In genomic region chr1:156114919-156115513, GRCh38 we compare ENCODE assay signal across 8 cellular contexts. TPM values are rescaled to one million over a fixed set of nuclear protein-coding genes. Genes with fewer than 3 reads are reported as not detected.
DNase-seq lines count a peak whose midpoint lies in the region; ATAC-seq and FAIRE-seq lines count a peak whose summit lies in the region.

No MANE protein-coding gene starts in this region.

- H3K27ac ChIP-seq in iPS-18a (ENCODE audit: low read length) = no peak overlapping the region
- H3K27ac ChIP-seq in small intestine (ENCODE audit: low read depth in 1 of 2, low read length in 1 of 2) = peak overlapping the region; percentile 93 to 95

- DNase-seq in Right ventricle myocardium inferior (ENCODE audit: missing footprints) (peak; percentile 83), cardiac septum (ENCODE audit: low spot score) (no peak), MG63 (peak; percentile 57), amniotic epithelial cell (ENCODE audit: low read depth) (peak; percentile 40), small intestine (no peak), cerebellar cortex (ENCODE audit: low spot score) (no peak)

- peak; percentile 54 for ATAC-seq in Right ventricle myocardium inferior
- ATAC-seq in HG02678 (IDR thresholded peaks at IDR 0.05; ENCODE audit: unreplicated experiment) = no peak

- H3K9me3 ChIP-seq in MG63 (peaks cover 2% of the 10 kb centered on the region; the same call in 1 of the 2 replicates), iPS-18a (ENCODE audit: control insufficient read depth, low read depth, low read length) (no peaks in the 10 kb centered on the region), small intestine (ENCODE audit: control insufficient read depth, low read depth) (no peaks in the 10 kb centered on the region)

- H3K27me3 ChIP-seq in MG63 = no peaks in the 10 kb centered on the region
- H3K27me3 ChIP-seq in iPS-18a (ENCODE audit: control insufficient read depth, insufficient read depth, low read length) = no peaks in the 10 kb centered on the region
- H3K27me3 ChIP-seq in small intestine (ENCODE audit: control insufficient read depth in 2 of 2, insufficient read depth in 2 of 2, low read length in 2 of 2) = no peaks in the 10 kb centered on the region

- intact Hi-C loops in Right ventricle myocardium inferior (cut with DNase I) (loop anchor here (1.0 kb wide), 1 partner anchor 9 kb away; no protein-coding TSS in a partner anchor), cardiac septum (cut with DNase I) (loop anchor here (1.0 to 5.0 kb wide), 3 partner anchors 9 to 138 kb away; partner anchors contain the start of gene ARHGEF2)

- H3K36me3 ChIP-seq in MG63 (peaks cover 49% of the 10 kb centered on the region), iPS-18a (ENCODE audit: control insufficient read depth, low read depth, low read length) (no peaks in the 10 kb centered on the region), small intestine (ENCODE audit: control insufficient read depth in 2 of 2, insufficient read depth in 2 of 2, low read length in 2 of 2) (no peaks in the 10 kb centered on the region)

- FAIRE-seq in small intestine (lab: Jason Lieb, UNC) = no peak

- peak overlapping the region; percentile 50 for H3K9ac ChIP-seq in iPS-18a (ENCODE audit: low read length)

- H3K4me1 ChIP-seq in iPS-18a (ENCODE audit: control insufficient read depth, low read depth, low read length) (peaks cover 8% of the 10 kb centered on the region), small intestine (ENCODE audit: control insufficient read depth in 2 of 2, insufficient read depth in 1 of 2, low read depth in 1 of 2, low read length in 1 of 2) (peaks cover 2 to 12% of the 10 kb centered on the region in 2 donors)

- H3K4me3 ChIP-seq in MG63 (peak overlapping the region; percentile 96), iPS-18a (ENCODE audit: low read length) (peak overlapping the region; percentile 70), small intestine (ENCODE audit: low read depth in 1 of 2, low read length in 2 of 2) (peak overlapping the region; percentile 65 to 85)

- WGBS in small intestine, 3 donors = 0 to 2% (median 1%) methylated on average over 46 to 49 of the region's 49 CpGs

RNA-seq across cellular contexts. Expression of gene LMNA, which starts 0.5 kb away (rescaled TPM):
- total RNA-seq in Right ventricle myocardium inferior = 288 TPM
- total RNA-seq in cardiac septum = 298 TPM
- total RNA-seq in MG63 (2014; rRNA removed; shearing (Covaris generic); ENCODE audit: low replicate concordance) = 1,337 and 1,568 TPM in 2 replicates
- polyA plus RNA-seq in small intestine = 100 to 1,000 TPM in 2 of 3 donors, 10 to 100 TPM in 1; 89.7 to 168 (median 101) TPM

RNA-seq across cellular contexts. Expression of gene MEX3A, which starts 32.8 kb away (rescaled TPM):
- total RNA-seq in Right ventricle myocardium inferior = 0.24 TPM
- total RNA-seq in cardiac septum = 0.24 TPM
- total RNA-seq in MG63 (2014; rRNA removed; shearing (Covaris generic); ENCODE audit: low replicate concordance) = 2.3 and 2.7 TPM in 2 replicates
- polyA plus RNA-seq in small intestine = 1 to 10 TPM in 1 of 3 donors, under 1 TPM in 2; under 0.01 to 1.5 (median 0.22) TPM

RNA-seq across cellular contexts. Expression of gene SEMA4A, which starts 38.4 kb away (rescaled TPM):
- total RNA-seq in Right ventricle myocardium inferior (2.2 TPM), cardiac septum (2.7 TPM)
- total RNA-seq in MG63 (2014; rRNA removed; shearing (Covaris generic); ENCODE audit: low replicate concordance) = 0.49 TPM in 1 of 2 replicates, not detected in the other
- polyA plus RNA-seq in small intestine = 1 to 10 TPM in 2 of 3 donors, under 1 TPM in 1; 0.89 to 1.9 (median 1.7) TPM

RNA-seq across cellular contexts. Expression of gene RAB25, which starts 54.1 kb away (rescaled TPM):
- not detected for total RNA-seq in Right ventricle myocardium inferior
- not detected for total RNA-seq in cardiac septum
- total RNA-seq in MG63 (2014; rRNA removed; shearing (Covaris generic); ENCODE audit: low replicate concordance) = not detected in 2 replicates
- polyA plus RNA-seq in small intestine = 100 to 1,000 TPM; 140 to 216 (median 140) TPM

Comparison
In these comparisons a context has a peak if more than half of its experiments do, and no peak if none do; other contexts are left out.
1. DNase-seq: peak in Right ventricle myocardium inferior (single experiment), MG63 (single experiment) and amniotic epithelial cell (single experiment); none in cardiac septum (single experiment), small intestine (single experiment) and cerebellar cortex (single experiment).
2. Peak in every context shown above with its lines, with median percentiles within 50 percentile points of each other: H3K4me3 ChIP-seq.